In genomic region chr9:84294551-84294950, GRCh38 we compare ENCODE assay signal across 11 cellular contexts. TPM values are rescaled to one million over a fixed set of nuclear protein-coding genes. Genes with fewer than 3 reads are reported as not detected.
DNase-seq lines count a peak whose midpoint lies in the region; ATAC-seq and TF ChIP-seq lines count a peak whose summit lies in the region.
"Had no signal": no experiment of that assay in that cellular context is flagged by ENCODE, and none has a peak within 500 bp of the region (broad histone marks: within the 10 kb centered on the region; RNA-seq: fewer than 3 reads in every experiment).

No MANE protein-coding gene starts in this region.

- H3K9me3 ChIP-seq in WERI-Rb-1 (ENCODE audit: severe bottlenecking), result no peaks in the 10 kb centered on the region
- H3K9me3 ChIP-seq in left lung, result no peaks in the 10 kb centered on the region

- peak; percentile 30 for ATAC-seq in left lung
- ATAC-seq: Right ventricle myocardium inferior had no signal

- H3K27ac ChIP-seq in WERI-Rb-1 (no peak overlapping the region), left lung (no peak overlapping the region)

- TF ChIP-seq CTCF in GM06990 (IDR thresholded peaks at IDR 0.05; ENCODE audit: insufficient read depth, low read length, poor library complexity, severe bottlenecking), result peak; percentile 51
- TF ChIP-seq CTCF in GM20000 (IDR thresholded peaks at IDR 0.05; ENCODE audit: extremely low read depth, missing control alignments), result peak; percentile 37
- TF ChIP-seq CTCF in WERI-Rb-1 (IDR thresholded peaks at IDR 0.05; ENCODE audit: low read depth, low read length), result peak; percentile 73
- no peak for TF ChIP-seq CTCF in left lung (IDR thresholded peaks at IDR 0.05)

- peaks cover 0 to 30% of the 10 kb centered on the region in 2 donors for H3K4me1 ChIP-seq in left lung

- H3K4me3 ChIP-seq in GM06990 (replicated peaks; ENCODE audit: low read depth, low read length) (no peak overlapping the region), WERI-Rb-1 (ENCODE audit: low read depth, low read length) (no peak overlapping the region), left lung (no peak overlapping the region)

- no peaks in the 10 kb centered on the region for H3K36me3 ChIP-seq in GM06990 (ENCODE audit: control insufficient read depth, insufficient read depth, low read length)
- H3K36me3 ChIP-seq in WERI-Rb-1, result no peaks in the 10 kb centered on the region
- no peaks in the 10 kb centered on the region for H3K36me3 ChIP-seq in left lung

- intact Hi-C loops in left lung (cut with DNase I), result no loop called here

- H3K27me3 ChIP-seq in GM06990 (replicated peaks; ENCODE audit: control insufficient read depth, insufficient read depth, low read length), result no peaks in the 10 kb centered on the region
- H3K27me3 ChIP-seq in WERI-Rb-1 (ENCODE audit: insufficient read depth, low read depth, severe bottlenecking), result no peaks in the 10 kb centered on the region
- H3K27me3 ChIP-seq in left lung, result no peaks in the 10 kb centered on the region

- DNase-seq in GM06990 (ENCODE audit: extremely low read depth, insufficient read length) (no peak), GM20000 (ENCODE audit: low spot score) (peak; percentile 17), WERI-Rb-1 (no peak), left lung (no peak), AG08395 (ENCODE audit: low spot score) (no peak), amygdala (lab: John Stamatoyannopoulos, UW) (no peak), HuH-7 (ENCODE audit: low spot score) (no peak)
- DNase-seq: EL, NCI-H2081 had no signal

RNA-seq across cellular contexts. Expression of gene SLC28A3, which starts 46.0 kb away (rescaled TPM):
- total RNA-seq in left lung, result 1 to 10 TPM; 1.2 to 1.5 TPM
- total RNA-seq: endothelial cell of umbilical vein had no signal

Comparison
In these comparisons a context has a peak if more than half of its experiments do, and no peak if none do; other contexts are left out.
1. CTCF ChIP-seq: peak in GM06990 (single experiment), GM20000 (single experiment) and WERI-Rb-1 (single experiment); none in left lung (0 of 2).